ENCODE assay signal across 22 cellular contexts in the genomic region with DNA sequence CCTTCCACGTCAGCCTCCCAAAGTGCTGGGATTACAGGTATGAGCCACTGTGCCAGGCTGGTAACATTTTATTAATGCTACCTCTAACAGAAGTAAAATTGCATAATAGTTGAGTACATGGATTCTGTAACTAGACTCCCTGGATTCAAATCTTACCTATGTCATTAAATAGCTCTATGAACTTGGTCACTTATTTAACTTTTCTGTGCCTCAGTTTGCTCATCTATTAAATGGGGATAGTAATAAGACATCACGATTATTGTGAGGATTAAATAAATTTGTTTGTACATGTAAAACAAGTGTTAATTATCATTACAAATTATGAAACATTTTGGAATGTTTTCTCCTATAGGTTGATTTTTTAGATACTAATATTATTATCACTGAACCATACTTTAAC. TPM values are rescaled to one million over a fixed set of nuclear protein-coding genes. Genes with fewer than 3 reads are reported as not detected.
DNase-seq lines count a peak whose midpoint lies in the region; ATAC-seq, FAIRE-seq and TF ChIP-seq lines count a peak whose summit lies in the region.
"Had no signal": no experiment of that assay in that cellular context is flagged by ENCODE, and none has a peak within 500 bp of the region (broad histone marks: within the 10 kb centered on the region; RNA-seq: fewer than 3 reads in every experiment).

No MANE protein-coding gene starts in this region.

- RAD21 ChIA-PET in GM12878 (lab: Charles Lee; ENCODE audit: unreplicated experiment): no interaction called here

- H3K4me3 Mint-ChIP-seq in endothelial cell (ENCODE audit: unreplicated experiment): peak overlapping the region; percentile 2
- H3K4me3 Mint-ChIP-seq: B cell; CD4-positive, alpha-beta T cell; CD8-positive, alpha-beta T cell had no signal

- H3K9me3 ChIP-seq in GM12878 (replicated peaks; ENCODE audit: control insufficient read depth, insufficient read depth, low read length): no peaks in the 10 kb centered on the region
- H3K9me3 ChIP-seq in HepG2 (ENCODE audit: low read length): no peaks in the 10 kb centered on the region
- H3K9me3 ChIP-seq: A549; BLaER1 treated with 17β-estradiol and CSF1 and Interleukin-3, amounts not matched to agents 10 nM and 100 nM; Caco-2 had no signal

- H3K4me2 ChIP-seq in GM12878 (ENCODE audit: control insufficient read depth, insufficient read depth) (no peak overlapping the region), HepG2 (ENCODE audit: low read depth, low read length) (no peak overlapping the region)
- H3K4me2 ChIP-seq: A549; BLaER1 treated with 17β-estradiol and CSF1 and Interleukin-3, amounts not matched to agents 10 nM and 100 nM had no signal

- DNase-seq in GM12878 (ENCODE audit: low read depth, low spot score) (no peak), endothelial cell (ENCODE audit: low spot score) (no peak), HepG2 (ENCODE audit: low spot score) (no peak), retina (no peak), NCI-H69 (lab: John Stamatoyannopoulos, UW) (no peak)
- DNase-seq: AML-193; Caco-2; Calu3; CD4-positive, alpha-beta T cell; CD8-positive, alpha-beta T cell; DMS79 treated with DMSO at 0.1 percent for 48 hours; GF-D8 had no signal

- POLR2A ChIA-PET in GM12878 (lab: Charles Lee): no interaction called here
- POLR2A ChIA-PET in HepG2 (lab: Yijun Ruan, JAX): no interaction called here

- TF ChIP-seq POLR2A in GM12878 (IDR thresholded peaks at IDR 0.05; ENCODE audit: low read depth, low read length): no peak
- no peak for TF ChIP-seq POLR2A in HepG2 (IDR thresholded peaks at IDR 0.05; ENCODE audit: insufficient read depth in 1 of 2, low read depth in 2 of 2, low read length in 2 of 2)

- H4K20me1 ChIP-seq in GM12878 (ENCODE audit: control insufficient read depth, insufficient read depth) (no peaks in the 10 kb centered on the region), HepG2 (ENCODE audit: insufficient read depth, low read length) (no peaks in the 10 kb centered on the region)

- no peak for TF ChIP-seq EP300 in GM12878 (IDR thresholded peaks at IDR 0.05; ENCODE audit: borderline replicate concordance in 1 of 2, control insufficient read depth in 1 of 2, low read depth in 2 of 2, low read length in 2 of 2)
- no peak for TF ChIP-seq EP300 in HepG2 (IDR thresholded peaks at IDR 0.05; ENCODE audit: low read depth in 2 of 2, low read length in 2 of 2)
- no peak for TF ChIP-seq EP300 in HepG2 (CRISPR knock-in tag; IDR thresholded peaks at IDR 0.05; ENCODE audit: borderline replicate concordance)

- SMC1A ChIA-PET in GM12878 (lab: Charles Lee; ENCODE audit: uncharacterized antibody, unreplicated experiment): no interaction called here

- no peaks in the 10 kb centered on the region for H3K27me3 ChIP-seq in GM12878 (replicated peaks in 1 of 2; ENCODE audit: control insufficient read depth in 2 of 2, insufficient read depth in 2 of 2, low read length in 1 of 2)
- no peaks in the 10 kb centered on the region for H3K27me3 ChIP-seq in HepG2 (ENCODE audit: control insufficient read depth in 1 of 2, insufficient read depth in 2 of 2, low read length in 2 of 2)
- H3K27me3 ChIP-seq: BLaER1 treated with 17β-estradiol and CSF1 and Interleukin-3, amounts not matched to agents 10 nM and 100 nM had no signal

- no peaks in the 10 kb centered on the region for H3K4me1 ChIP-seq in GM12878 (ENCODE audit: control insufficient read depth, insufficient read depth, low read length)
- peaks cover 11% of the 10 kb centered on the region for H3K4me1 ChIP-seq in HepG2 (ENCODE audit: insufficient read depth, low read length)
- H3K4me1 ChIP-seq: Caco-2 had no signal

- H3K9me3 Mint-ChIP-seq in endothelial cell (ENCODE audit: unreplicated experiment): no peaks in the 10 kb centered on the region
- H3K9me3 Mint-ChIP-seq: CD4-positive, alpha-beta T cell; CD8-positive, alpha-beta T cell had no signal

- TF ChIP-seq RAD21 in GM12878 (IDR thresholded peaks at IDR 0.05; ENCODE audit: insufficient read depth, low read depth, low read length) (no peak), HepG2 (CRISPR knock-in tag; IDR thresholded peaks at IDR 0.05) (no peak)

- BruUV-seq in GM12878 (replicated peaks; lab: Mats Ljungman, UMichigan) (no TSS peak), HepG2 (replicated peaks; lab: Mats Ljungman, UMichigan) (no TSS peak)

- no peaks in the 10 kb centered on the region for H3K4me1 Mint-ChIP-seq in endothelial cell (ENCODE audit: unreplicated experiment)

- no peak overlapping the region for H3K9ac ChIP-seq in GM12878 (ENCODE audit: control insufficient read depth, insufficient read depth, low read length)
- no peak overlapping the region for H3K9ac ChIP-seq in HepG2 (ENCODE audit: insufficient read depth, low read depth, low read length)
- H3K9ac ChIP-seq: BLaER1 treated with 17β-estradiol and CSF1 and Interleukin-3, amounts not matched to agents 10 nM and 100 nM had no signal

- H3K36me3 Mint-ChIP-seq in endothelial cell (ENCODE audit: low read depth, unreplicated experiment): peaks cover 3% of the 10 kb centered on the region

- WGBS in GM12878 (ENCODE audit: insufficient coverage, insufficient replicate concordance, low lambda C conversion rate, missing lambda C conversion rate): 98% methylated on average over 2 of the region's 2 CpGs
- 93% methylated on average over 2 of the region's 2 CpGs for WGBS in HepG2 (ENCODE audit: low lambda C conversion rate)

- CTCF ChIA-PET in GM12878 (lab: Yijun Ruan, JAX) (no interaction called here), HepG2 (lab: Yijun Ruan, JAX; ENCODE audit: low intra/inter-chr PET ratio, low total read pairs) (no interaction called here)

- ATAC-seq in GM12878: no peak
- no peak for ATAC-seq in HepG2
- ATAC-seq in HG03439 (IDR thresholded peaks at IDR 0.05; ENCODE audit: unreplicated experiment): no peak
- ATAC-seq: A549; CD8-positive, alpha-beta T cell had no signal

- H3K4me3 ChIP-seq in GM12878: no peak overlapping the region
- H3K4me3 ChIP-seq in HepG2 (replicated peaks in 1 of 3; ENCODE audit: insufficient read depth in 1 of 3, low read depth in 2 of 3, low read length in 3 of 3): no peak overlapping the region
- H3K4me3 ChIP-seq: A549; BLaER1 treated with 17β-estradiol and CSF1 and Interleukin-3, amounts not matched to agents 10 nM and 100 nM had no signal

- peak; percentile 66 for FAIRE-seq in GM12878 (lab: Jason Lieb, UNC)
- FAIRE-seq in HepG2 (lab: Jason Lieb, UNC): no peak
- FAIRE-seq: A549, D721Med, G401.6, GM12892, GM19239 had no signal

- in situ Hi-C loops in GM12878 (cut with MboI): no loop called here
- in situ Hi-C loops in HepG2 (cut with HindIII; ENCODE audit: extremely low pct_ligation_motif_present, low pct_unique_long_range_greater_than_20kb): no loop called here

- H3K27ac ChIP-seq in GM12878 (ENCODE audit: control insufficient read depth, insufficient read depth) (no peak overlapping the region), HepG2 (ENCODE audit: extremely low read length, insufficient read depth, low read length) (no peak overlapping the region)
- H3K27ac ChIP-seq: 22Rv1; A549; BLaER1 treated with 17β-estradiol and CSF1 and Interleukin-3, amounts not matched to agents 10 nM and 100 nM; C4-2B had no signal

- H3K79me2 ChIP-seq in GM12878 (ENCODE audit: control insufficient read depth, insufficient read depth, low read length) (peaks cover 9% of the 10 kb centered on the region), HepG2 (ENCODE audit: insufficient read depth, low read length) (peaks cover 2% of the 10 kb centered on the region)

- H2AFZ ChIP-seq in GM12878 (ENCODE audit: control insufficient read depth, low read depth, low read length): no peak overlapping the region
- no peak overlapping the region for H2AFZ ChIP-seq in HepG2 (ENCODE audit: low read length)

- H3K36me3 ChIP-seq in GM12878 (ENCODE audit: control insufficient read depth in 2 of 2, insufficient read depth in 2 of 2, low read length in 1 of 2): peaks cover 0 to 11% of the 10 kb centered on the region in 2 experiments; a peak in 2 of 4 replicates
- peaks cover 5 to 39% of the 10 kb centered on the region in 2 experiments for H3K36me3 ChIP-seq in HepG2 (replicated peaks in 1 of 2; ENCODE audit: control insufficient read depth in 1 of 2, insufficient read depth in 2 of 2, low read length in 2 of 2)

- no peak for TF ChIP-seq CTCF in GM12878 (IDR thresholded peaks at IDR 0.05 in 2 of 3, conservative IDR thresholded peaks at IDR 0.05 in 1 of 3; ENCODE audit: control insufficient read depth in 2 of 3, extremely low read depth in 1 of 3, insufficient read depth in 1 of 3, low read depth in 3 of 3, low read length in 3 of 3)
- no peak for TF ChIP-seq CTCF in endothelial cell (IDR thresholded peaks at IDR 0.05; ENCODE audit: unreplicated experiment)
- no peak for TF ChIP-seq CTCF in HepG2 (CRISPR knock-in tag; IDR thresholded peaks at IDR 0.05)

- H3K27ac Mint-ChIP-seq in endothelial cell (ENCODE audit: unreplicated experiment): no peak overlapping the region
- H3K27ac Mint-ChIP-seq: B cell; CD4-positive, alpha-beta T cell; CD8-positive, alpha-beta T cell had no signal

- intact Hi-C loops in GM12878 (cut with micrococcal nuclease; ENCODE audit: unreplicated experiment): no loop called here
- intact Hi-C loops in HepG2 (cut with micrococcal nuclease; ENCODE audit: unreplicated experiment): no loop called here

- H3K27me3 Mint-ChIP-seq in endothelial cell (ENCODE audit: unreplicated experiment): no peaks in the 10 kb centered on the region
- H3K27me3 Mint-ChIP-seq: B cell; CD4-positive, alpha-beta T cell had no signal

RNA-seq across cellular contexts. Expression of a gene that starts 6.7 kb away (rescaled TPM):
- total RNA-seq in GM12878 (2013; cell fraction: nucleolus; rRNA removed): 27.3 and 40.9 TPM in 2 replicates
- 17.4 and 23.6 TPM in 2 replicates for total RNA-seq in GM12878 (2014; rRNA removed)
- total RNA-seq in GM12878 (2014; rRNA removed; fragmentation: Illumina TruSeq; extraction: Trizol): 38.4 and 40.2 TPM in 2 replicates
- total RNA-seq in GM12878 (2021): 35.6 and 40.7 TPM in 2 replicates
- polyA plus RNA-seq in GM12878 (2011; ENCODE audit: low read depth): 9.8 TPM
- polyA plus RNA-seq in GM12878 (2011; rRNA removed): 40.2 and 70.8 TPM in 2 replicates
- polyA plus RNA-seq in GM12878 (2011; cell fraction: cytosol; rRNA removed): 13.8 and 19.5 TPM in 2 replicates
- polyA plus RNA-seq in GM12878 (2011; cell fraction: nucleus; rRNA removed): 12.1 and 18.7 TPM in 2 replicates
- 17.9 and 29.4 TPM in 2 replicates for polyA plus RNA-seq in GM12878 (2012)
- 37.2 and 47.4 TPM in 2 replicates for polyA plus RNA-seq in GM12878 (2014; fragmentation: Illumina TruSeq; extraction: Trizol)
- 10 to 100 TPM; 56.1 to 62.4 TPM for polyA plus RNA-seq in GM12878 (2014; fragmentation: Nextera tagmentation; extraction: Ambion mirVana)
- polyA plus RNA-seq in GM12878 (2014; rRNA removed): 15.9 and 22.7 TPM in 2 replicates
- polyA plus RNA-seq in GM12878 (2016; fragmentation: Nextera tagmentation; extraction: Ambion mirVana): 10 to 100 TPM; 45.6 to 48.5 TPM
- polyA minus RNA-seq in GM12878 (2011; rRNA and poly(A)+ RNA removed): 7.2 and 8.9 TPM in 2 replicates
- 4.0 and 5.9 TPM in 2 replicates for polyA minus RNA-seq in GM12878 (2011; cell fraction: cytosol; rRNA and poly(A)+ RNA removed)
- 9.1 and 12.2 TPM in 2 replicates for polyA minus RNA-seq in GM12878 (2011; cell fraction: nucleus; rRNA and poly(A)+ RNA removed)
- 20.4 TPM for total RNA-seq in endothelial cell (ENCODE audit: unreplicated experiment)
- total RNA-seq in HepG2 (2016; rRNA removed; fragmentation: Illumina TruSeq; extraction: Trizol): 22.4 and 37.8 TPM in 2 replicates
- total RNA-seq in HepG2 (2016; cell fraction: cytosol; rRNA removed; fragmentation: Illumina TruSeq; extraction: Trizol; ENCODE audit: low read depth): 2.9 and 3.8 TPM in 2 replicates
- total RNA-seq in HepG2 (2016; cell fraction: insoluble cytoplasmic fraction; rRNA removed; fragmentation: Illumina TruSeq; extraction: Trizol): 24.5 and 40.5 TPM in 2 replicates
- 4.5 and 7.5 TPM in 2 replicates for total RNA-seq in HepG2 (2016; cell fraction: membrane; rRNA removed; fragmentation: Illumina TruSeq; extraction: Trizol)
- total RNA-seq in HepG2 (2016; cell fraction: nucleus; rRNA removed; fragmentation: Illumina TruSeq; extraction: Trizol): 15.4 and 16.8 TPM in 2 replicates
- polyA plus RNA-seq in HepG2 (2011; rRNA removed): 7.6 and 12.9 TPM in 2 replicates
- 8.2 and 8.8 TPM in 2 replicates for polyA plus RNA-seq in HepG2 (2011; cell fraction: cytosol; rRNA removed)
- polyA plus RNA-seq in HepG2 (2011; cell fraction: nucleus; rRNA removed): 7.1 and 8.9 TPM in 2 replicates
- polyA plus RNA-seq in HepG2 (2012): 11.1 and 26.5 TPM in 2 replicates
- 1.9 and 2.1 TPM in 2 replicates for polyA plus RNA-seq in HepG2 (2016; cell fraction: cytosol; fragmentation: Illumina TruSeq; extraction: Trizol; ENCODE audit: low read depth)
- polyA plus RNA-seq in HepG2 (2016; cell fraction: insoluble cytoplasmic fraction; fragmentation: Illumina TruSeq; extraction: Trizol; ENCODE audit: low read depth): 27.7 and 30.4 TPM in 2 replicates
- 3.2 and 3.7 TPM in 2 replicates for polyA plus RNA-seq in HepG2 (2016; cell fraction: membrane; fragmentation: Illumina TruSeq; extraction: Trizol; ENCODE audit: low read depth)
- 13.9 and 18.1 TPM in 2 replicates for polyA plus RNA-seq in HepG2 (2016; cell fraction: nucleus; fragmentation: Illumina TruSeq; extraction: Trizol; ENCODE audit: insufficient read depth, low read depth)
- 1.8 and 6.6 TPM in 2 replicates for polyA minus RNA-seq in HepG2 (2011; rRNA and poly(A)+ RNA removed; ENCODE audit: low replicate concordance)
- polyA minus RNA-seq in HepG2 (2011; cell fraction: cytosol; rRNA and poly(A)+ RNA removed): 4.1 and 7.1 TPM in 2 replicates
- polyA minus RNA-seq in HepG2 (2011; cell fraction: nucleus; rRNA and poly(A)+ RNA removed): 18.9 and 28.3 TPM in 2 replicates

RNA-seq across cellular contexts. Expression of a gene that starts 59.6 kb away (rescaled TPM):
- 5.2 and 6.3 TPM in 2 replicates for total RNA-seq in GM12878 (2013; cell fraction: nucleolus; rRNA removed)
- total RNA-seq in GM12878 (2014; rRNA removed): 1.8 and 1.9 TPM in 2 replicates
- 2.4 and 2.6 TPM in 2 replicates for total RNA-seq in GM12878 (2014; rRNA removed; fragmentation: Illumina TruSeq; extraction: Trizol)
- total RNA-seq in GM12878 (2021): 1.6 and 1.9 TPM in 2 replicates
- 0.81 TPM for polyA plus RNA-seq in GM12878 (2011; ENCODE audit: low read depth)
- 1.5 and 3.2 TPM in 2 replicates for polyA plus RNA-seq in GM12878 (2011; rRNA removed)
- polyA plus RNA-seq in GM12878 (2011; cell fraction: cytosol; rRNA removed): 0.24 and 0.59 TPM in 2 replicates
- polyA plus RNA-seq in GM12878 (2011; cell fraction: nucleus; rRNA removed): 0.73 and 1.0 TPM in 2 replicates
- 1.1 and 1.9 TPM in 2 replicates for polyA plus RNA-seq in GM12878 (2012)
- polyA plus RNA-seq in GM12878 (2014; fragmentation: Illumina TruSeq; extraction: Trizol): 0.97 and 3.2 TPM in 2 replicates
- polyA plus RNA-seq in GM12878 (2014; fragmentation: Nextera tagmentation; extraction: Ambion mirVana): 1 to 10 TPM; 2.0 to 4.0 TPM
- 1.9 TPM in 2 replicates for polyA plus RNA-seq in GM12878 (2014; rRNA removed)
- polyA plus RNA-seq in GM12878 (2016; fragmentation: Nextera tagmentation; extraction: Ambion mirVana): 1 to 10 TPM; 2.7 to 4.7 TPM
- 0.73 and 1.4 TPM in 2 replicates for polyA minus RNA-seq in GM12878 (2011; rRNA and poly(A)+ RNA removed)
- not detected in 2 replicates for polyA minus RNA-seq in GM12878 (2011; cell fraction: cytosol; rRNA and poly(A)+ RNA removed)
- polyA minus RNA-seq in GM12878 (2011; cell fraction: nucleus; rRNA and poly(A)+ RNA removed): 0.73 and 2.3 TPM in 2 replicates
- 0.82 TPM for total RNA-seq in endothelial cell (ENCODE audit: unreplicated experiment)
- total RNA-seq in HepG2 (2016; rRNA removed; fragmentation: Illumina TruSeq; extraction: Trizol): 5.7 and 6.6 TPM in 2 replicates
- total RNA-seq in HepG2 (2016; cell fraction: cytosol; rRNA removed; fragmentation: Illumina TruSeq; extraction: Trizol; ENCODE audit: low read depth): 2.9 and 4.6 TPM in 2 replicates
- total RNA-seq in HepG2 (2016; cell fraction: insoluble cytoplasmic fraction; rRNA removed; fragmentation: Illumina TruSeq; extraction: Trizol): 6.5 and 7.4 TPM in 2 replicates
- 2.8 and 4.0 TPM in 2 replicates for total RNA-seq in HepG2 (2016; cell fraction: membrane; rRNA removed; fragmentation: Illumina TruSeq; extraction: Trizol)
- 6.1 and 8.7 TPM in 2 replicates for total RNA-seq in HepG2 (2016; cell fraction: nucleus; rRNA removed; fragmentation: Illumina TruSeq; extraction: Trizol)
- 1.5 and 2.2 TPM in 2 replicates for polyA plus RNA-seq in HepG2 (2011; rRNA removed)
- 1.7 and 4.9 TPM in 2 replicates for polyA plus RNA-seq in HepG2 (2011; cell fraction: cytosol; rRNA removed)
- polyA plus RNA-seq in HepG2 (2011; cell fraction: nucleus; rRNA removed): 1.1 and 1.6 TPM in 2 replicates
- polyA plus RNA-seq in HepG2 (2012): 1.6 and 3.5 TPM in 2 replicates
- 1.8 and 2.8 TPM in 2 replicates for polyA plus RNA-seq in HepG2 (2016; cell fraction: cytosol; fragmentation: Illumina TruSeq; extraction: Trizol; ENCODE audit: low read depth)
- 5.9 and 6.8 TPM in 2 replicates for polyA plus RNA-seq in HepG2 (2016; cell fraction: insoluble cytoplasmic fraction; fragmentation: Illumina TruSeq; extraction: Trizol; ENCODE audit: low read depth)
- 2.6 and 3.5 TPM in 2 replicates for polyA plus RNA-seq in HepG2 (2016; cell fraction: membrane; fragmentation: Illumina TruSeq; extraction: Trizol; ENCODE audit: low read depth)
- 1.7 and 7.0 TPM in 2 replicates for polyA plus RNA-seq in HepG2 (2016; cell fraction: nucleus; fragmentation: Illumina TruSeq; extraction: Trizol; ENCODE audit: insufficient read depth, low read depth)
- 0.44 and 1.1 TPM in 2 replicates for polyA minus RNA-seq in HepG2 (2011; rRNA and poly(A)+ RNA removed; ENCODE audit: low replicate concordance)
- polyA minus RNA-seq in HepG2 (2011; cell fraction: cytosol; rRNA and poly(A)+ RNA removed): 1.6 and 2.0 TPM in 2 replicates
- polyA minus RNA-seq in HepG2 (2011; cell fraction: nucleus; rRNA and poly(A)+ RNA removed): 8.1 and 9.9 TPM in 2 replicates

RNA-seq across cellular contexts. Expression of a gene that starts 59.7 kb away (rescaled TPM):
- 72.7 and 79.3 TPM in 2 replicates for total RNA-seq in GM12878 (2013; cell fraction: nucleolus; rRNA removed)
- total RNA-seq in GM12878 (2014; rRNA removed) (27.4 and 29.3 TPM in 2 replicates), GM12878 (2014; rRNA removed; fragmentation: Illumina TruSeq; extraction: Trizol) (32.8 and 34.3 TPM in 2 replicates), GM12878 (2021) (28.9 and 31.5 TPM in 2 replicates), endothelial cell (ENCODE audit: unreplicated experiment) (56.9 TPM), HepG2 (2016; rRNA removed; fragmentation: Illumina TruSeq; extraction: Trizol) (28.8 and 41.9 TPM in 2 replicates)
- polyA plus RNA-seq in GM12878 (2011; ENCODE audit: low read depth): 11.1 TPM
- polyA plus RNA-seq in GM12878 (2011; rRNA removed) (24.1 and 31.5 TPM in 2 replicates), GM12878 (2014; fragmentation: Illumina TruSeq; extraction: Trizol) (30.2 and 34.6 TPM in 2 replicates), GM12878 (2014; fragmentation: Nextera tagmentation; extraction: Ambion mirVana) (1 to 10 TPM; 5.4 to 7.2 TPM), GM12878 (2014; rRNA removed) (14.7 and 16.9 TPM in 2 replicates), GM12878 (2016; fragmentation: Nextera tagmentation; extraction: Ambion mirVana) (10 to 100 TPM; 25.9 to 27.9 TPM), HepG2 (2011; rRNA removed) (9.3 and 11.4 TPM in 2 replicates)
- polyA plus RNA-seq in GM12878 (2011; cell fraction: cytosol; rRNA removed): 8.6 and 10.3 TPM in 2 replicates
- 15.5 and 19.7 TPM in 2 replicates for polyA plus RNA-seq in GM12878 (2011; cell fraction: nucleus; rRNA removed)
- 12.4 and 12.6 TPM in 2 replicates for polyA plus RNA-seq in GM12878 (2012)
- 20.2 and 25.2 TPM in 2 replicates for polyA minus RNA-seq in GM12878 (2011; rRNA and poly(A)+ RNA removed)
- polyA minus RNA-seq in GM12878 (2011; cell fraction: cytosol; rRNA and poly(A)+ RNA removed): 14.3 and 16.2 TPM in 2 replicates
- polyA minus RNA-seq in GM12878 (2011; cell fraction: nucleus; rRNA and poly(A)+ RNA removed): 15.1 and 22.4 TPM in 2 replicates
- 57.9 and 65.3 TPM in 2 replicates for total RNA-seq in HepG2 (2016; cell fraction: cytosol; rRNA removed; fragmentation: Illumina TruSeq; extraction: Trizol; ENCODE audit: low read depth)
- 26.5 and 42.6 TPM in 2 replicates for total RNA-seq in HepG2 (2016; cell fraction: insoluble cytoplasmic fraction; rRNA removed; fragmentation: Illumina TruSeq; extraction: Trizol)
- 20.6 and 24.8 TPM in 2 replicates for total RNA-seq in HepG2 (2016; cell fraction: membrane; rRNA removed; fragmentation: Illumina TruSeq; extraction: Trizol)
- total RNA-seq in HepG2 (2016; cell fraction: nucleus; rRNA removed; fragmentation: Illumina TruSeq; extraction: Trizol): 35.3 and 36.6 TPM in 2 replicates
- polyA plus RNA-seq in HepG2 (2011; cell fraction: cytosol; rRNA removed): 5.1 and 8.8 TPM in 2 replicates
- 8.6 and 9.3 TPM in 2 replicates for polyA plus RNA-seq in HepG2 (2011; cell fraction: nucleus; rRNA removed)
- 15.7 and 16.0 TPM in 2 replicates for polyA plus RNA-seq in HepG2 (2012)
- 1.2 and 1.4 TPM in 2 replicates for polyA plus RNA-seq in HepG2 (2016; cell fraction: cytosol; fragmentation: Illumina TruSeq; extraction: Trizol; ENCODE audit: low read depth)
- polyA plus RNA-seq in HepG2 (2016; cell fraction: insoluble cytoplasmic fraction; fragmentation: Illumina TruSeq; extraction: Trizol; ENCODE audit: low read depth): 28.2 and 30.7 TPM in 2 replicates
- polyA plus RNA-seq in HepG2 (2016; cell fraction: membrane; fragmentation: Illumina TruSeq; extraction: Trizol; ENCODE audit: low read depth): 4.9 and 5.7 TPM in 2 replicates
- polyA plus RNA-seq in HepG2 (2016; cell fraction: nucleus; fragmentation: Illumina TruSeq; extraction: Trizol; ENCODE audit: insufficient read depth, low read depth): 31.7 and 38.1 TPM in 2 replicates
- polyA minus RNA-seq in HepG2 (2011; rRNA and poly(A)+ RNA removed; ENCODE audit: low replicate concordance): 23.2 and 39.5 TPM in 2 replicates
- polyA minus RNA-seq in HepG2 (2011; cell fraction: cytosol; rRNA and poly(A)+ RNA removed): 17.8 and 20.7 TPM in 2 replicates
- 35.4 and 53.0 TPM in 2 replicates for polyA minus RNA-seq in HepG2 (2011; cell fraction: nucleus; rRNA and poly(A)+ RNA removed)
